Comparison of ENCODE assay signal across 8 cellular contexts in genomic region chr11:35927730-35928129, GRCh38. TPM values are rescaled to one million over a fixed set of nuclear protein-coding genes. Genes with fewer than 3 reads are reported as not detected.
DNase-seq lines count a peak whose midpoint lies in the region; ATAC-seq and TF ChIP-seq lines count a peak whose summit lies in the region.

No MANE protein-coding gene starts in this region.

- in situ Hi-C loops in gastrocnemius medialis (cut with MboI; ENCODE audit: low sequenced_read_pairs in 4 of 4): no loop called here

- H3K27ac ChIP-seq in gastroesophageal sphincter (no peak overlapping the region), gastrocnemius medialis (peak overlapping the region; percentile 39 to 64 (median 54))

- DNase-seq in HCEC 1CT: peak; percentile 67
- DNase-seq in SIG-M5 treated with dmso at 0.1 percent for 504 hours (lab: John Stamatoyannopoulos, UW; ENCODE audit: unreplicated experiment): peak; percentile 81
- DNase-seq in gastrocnemius medialis: peak; percentile 90 to 95
- no peak for DNase-seq in activated CD4-positive, CD25-positive, alpha-beta regulatory T cell (lab: John Stamatoyannopoulos, UW)
- DNase-seq in D341Med (ENCODE audit: low spot score): no peak
- DNase-seq in stimulated activated naive CD4-positive, alpha-beta T cell treated with Interleukin-2 at 50 U/mL for 16 hours (lab: John Stamatoyannopoulos, UW): no peak
- DNase-seq in NCI-H345 treated with DMSO at 0.1 percent for 48 hours (lab: John Stamatoyannopoulos, UW; ENCODE audit: unreplicated experiment): no peak

- H3K27me3 ChIP-seq in gastroesophageal sphincter (peaks cover 4% of the 10 kb centered on the region), gastrocnemius medialis (no peaks in the 10 kb centered on the region)

- H3K4me1 ChIP-seq in gastroesophageal sphincter: peaks cover 0 to 16% (median 0%) of the 10 kb centered on the region in 3 donors
- peaks cover 9 to 13% of the 10 kb centered on the region in 2 donors for H3K4me1 ChIP-seq in gastrocnemius medialis

- TF ChIP-seq POLR2A in gastroesophageal sphincter (IDR thresholded peaks at IDR 0.05): no peak
- TF ChIP-seq POLR2A in gastrocnemius medialis (IDR thresholded peaks at IDR 0.05): peak in 1 of 2 donors; percentile 14

- H3K9me3 ChIP-seq in gastroesophageal sphincter (peaks cover 0 to 6% (median 0%) of the 10 kb centered on the region in 3 donors), gastrocnemius medialis (no peaks in the 10 kb centered on the region)

- TF ChIP-seq CTCF in gastroesophageal sphincter (IDR thresholded peaks at IDR 0.05): peak in 1 of 4 experiments; percentile 4
- no peak for TF ChIP-seq CTCF in gastrocnemius medialis (IDR thresholded peaks at IDR 0.05 in 4 of 5, conservative IDR thresholded peaks at IDR 0.05 in 1 of 5)

- H3K4me3 ChIP-seq in gastroesophageal sphincter (no peak overlapping the region), gastrocnemius medialis (peak overlapping the region in 2 of 4 donors; percentile 20 to 29)

- H3K36me3 ChIP-seq in gastroesophageal sphincter (no peaks in the 10 kb centered on the region), gastrocnemius medialis (no peaks in the 10 kb centered on the region)

- ATAC-seq in gastroesophageal sphincter (peak; percentile 87), gastrocnemius medialis (peak; percentile 99)

- WGBS in gastroesophageal sphincter (ENCODE audit: low coverage in 1 of 2), 2 donors: 48 to 63% methylated on average over 6 to 10 of the region's 10 CpGs

- TF ChIP-seq EP300 in gastroesophageal sphincter (IDR thresholded peaks at IDR 0.05): no peak

- intact Hi-C loops in gastrocnemius medialis (cut with DNase I; ENCODE audit: low total_unique reads): no loop called here

RNA-seq across cellular contexts. Expression of gene LDLRAD3, which starts 16.1 kb away (rescaled TPM):
- 1 to 10 TPM; 4.0 to 8.9 (median 7.2) TPM for total RNA-seq in gastroesophageal sphincter
- total RNA-seq in gastrocnemius medialis: 10 to 100 TPM in 3 of 4 donors, 1 to 10 TPM in 1; 6.1 to 12.8 (median 11.8) TPM

Comparison
In these comparisons a context has a peak if more than half of its experiments do, and no peak if none do; other contexts are left out.
1. DNase-seq: peak in HCEC 1CT (single experiment), SIG-M5 treated with dmso at 0.1 percent for 504 hours (single experiment) and gastrocnemius medialis (2 of 2); none in activated CD4-positive, CD25-positive, alpha-beta regulatory T cell (0 of 4), D341Med (single experiment), stimulated activated naive CD4-positive, alpha-beta T cell treated with Interleukin-2 at 50 U/mL for 16 hours (single experiment) and NCI-H345 treated with DMSO at 0.1 percent for 48 hours (single experiment).
2. H3K27ac ChIP-seq: peak in gastrocnemius medialis (4 of 4); none in gastroesophageal sphincter (0 of 4).